Comparison of ENCODE assay signal across 11 cellular contexts in the genomic region with DNA sequence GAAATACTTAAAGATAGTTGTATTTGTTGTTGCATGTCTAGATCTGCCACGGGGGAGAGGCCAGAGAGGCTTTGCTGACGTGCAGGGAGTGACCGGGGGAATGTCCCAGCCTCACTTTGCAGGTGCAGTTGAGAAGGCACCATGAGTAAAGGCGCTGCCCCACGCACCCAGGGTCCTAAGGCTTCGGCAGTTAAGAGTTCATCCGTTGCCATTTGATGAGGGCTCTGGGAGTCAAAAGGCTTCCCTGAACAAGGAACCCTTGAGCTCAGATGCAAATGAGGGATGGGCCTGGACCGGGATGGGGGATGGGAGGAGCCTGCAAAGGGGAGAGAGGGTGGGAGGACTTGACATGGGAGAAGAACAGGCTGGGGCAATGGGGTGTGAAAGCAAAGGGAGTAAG. TPM values are rescaled to one million over a fixed set of nuclear protein-coding genes. Genes with fewer than 3 reads are reported as not detected.
A peak's percentile ranks its signal among the peaks of the same experiment; 100 is the strongest.
DNase-seq lines count a peak whose midpoint lies in the region; ATAC-seq and TF ChIP-seq lines count a peak whose summit lies in the region.
"Had no signal": no experiment of that assay in that cellular context is flagged by ENCODE, and none has a peak within 500 bp of the region (broad histone marks: within the 10 kb centered on the region; RNA-seq: fewer than 3 reads in every experiment).

No MANE protein-coding gene starts in this region.

- intact Hi-C loops in Panc1 (cut with micrococcal nuclease; ENCODE audit: unreplicated experiment) = no loop called here
- intact Hi-C loops in naive thymus-derived CD4-positive, alpha-beta T cell (cut with micrococcal nuclease) = no loop called here

- H3K4me1 Mint-ChIP-seq in naive thymus-derived CD4-positive, alpha-beta T cell = peaks cover 47 to 94% (median 79%) of the 10 kb centered on the region in 7 donors

- POLR2A ChIA-PET in Panc1 (lab: Charles Lee) = no interaction called here
- POLR2A ChIA-PET in naive thymus-derived CD4-positive, alpha-beta T cell (lab: Charles Lee) = no interaction called here

- H3K27me3 Mint-ChIP-seq in naive thymus-derived CD4-positive, alpha-beta T cell = no peaks in the 10 kb centered on the region

- ATAC-seq in GM21723 (IDR thresholded peaks at IDR 0.05; ENCODE audit: unreplicated experiment) = peak; percentile 93
- ATAC-seq in Panc1 = peak; percentile 72; the same call in 1 of the 2 replicates
- ATAC-seq in naive thymus-derived CD4-positive, alpha-beta T cell = no peak

- CTCF ChIA-PET in Panc1 (lab: Charles Lee) = no interaction called here
- CTCF ChIA-PET in naive thymus-derived CD4-positive, alpha-beta T cell (lab: Charles Lee) = no interaction called here

- peaks cover 0 to 53% (median 13%) of the 10 kb centered on the region in 5 donors for H3K36me3 Mint-ChIP-seq in naive thymus-derived CD4-positive, alpha-beta T cell

- H3K4me1 ChIP-seq in Panc1 (ENCODE audit: control insufficient read depth, insufficient read depth, low read length) = no peaks in the 10 kb centered on the region; the same call in 1 of the 2 replicates
- peaks cover 0 to 17% of the 10 kb centered on the region in 2 donors for H3K4me1 ChIP-seq in naive thymus-derived CD4-positive, alpha-beta T cell (ENCODE audit: control insufficient read depth in 2 of 2, insufficient read depth in 2 of 2, low read length in 2 of 2)
- H3K4me1 ChIP-seq: thyroid gland had no signal

- peaks cover 0 to 29% (median 6%) of the 10 kb centered on the region in 11 donors for H3K9me3 Mint-ChIP-seq in naive thymus-derived CD4-positive, alpha-beta T cell

- no TSS peak for BruUV-seq in Panc1 (replicated peaks; lab: Mats Ljungman, UMichigan)

- in situ Hi-C loops in GM13976 (cut with MboI; ENCODE audit: low sequenced_read_pairs, unreplicated experiment) = no loop called here
- in situ Hi-C loops in Panc1 (cut with HindIII; ENCODE audit: low pct_unique_long_range_greater_than_20kb, low sequenced_read_pairs) = no loop called here

- no peak overlapping the region for H3K4me3 ChIP-seq in Panc1 (ENCODE audit: low read depth in 2 of 2, low read length in 2 of 2)
- no peak overlapping the region for H3K4me3 ChIP-seq in naive thymus-derived CD4-positive, alpha-beta T cell (ENCODE audit: low read length)
- H3K4me3 ChIP-seq: thyroid gland had no signal

- TF ChIP-seq CTCF in GM13976 (IDR thresholded peaks at IDR 0.05; ENCODE audit: borderline replicate concordance, control extremely low read depth, extremely low read depth, insufficient read depth, missing control alignments) (no peak), Panc1 (IDR thresholded peaks at IDR 0.05) (no peak)

- peak overlapping the region in 6 of 9 donors; percentile 24 to 53 (median 38) for H3K27ac Mint-ChIP-seq in naive thymus-derived CD4-positive, alpha-beta T cell

- no peaks in the 10 kb centered on the region for H3K27me3 ChIP-seq in Panc1 (ENCODE audit: control insufficient read depth, insufficient read depth, low read length)
- H3K27me3 ChIP-seq in naive thymus-derived CD4-positive, alpha-beta T cell (ENCODE audit: control insufficient read depth in 2 of 2, insufficient read depth in 2 of 2, low read length in 2 of 2) = no peaks in the 10 kb centered on the region
- H3K27me3 ChIP-seq: thyroid gland had no signal

- H3K27ac ChIP-seq in Panc1 (ENCODE audit: low read length) = no peak overlapping the region
- H3K27ac ChIP-seq in naive thymus-derived CD4-positive, alpha-beta T cell (ENCODE audit: low read depth, low read length) = no peak overlapping the region
- H3K27ac ChIP-seq: thyroid gland had no signal

- H3K9me3 ChIP-seq in Panc1 (ENCODE audit: control insufficient read depth, insufficient read depth, low read depth, low read length) = peaks cover 3% of the 10 kb centered on the region; the same call in 1 of the 2 replicates
- H3K9me3 ChIP-seq in naive thymus-derived CD4-positive, alpha-beta T cell (ENCODE audit: control insufficient read depth in 2 of 3, low read length in 3 of 3) = peaks cover 0 to 11% (median 0%) of the 10 kb centered on the region in 3 experiments
- H3K9me3 ChIP-seq: thyroid gland had no signal

- H3K36me3 ChIP-seq in Panc1 (ENCODE audit: control insufficient read depth, insufficient read depth, low read length) = no peaks in the 10 kb centered on the region
- no peaks in the 10 kb centered on the region for H3K36me3 ChIP-seq in naive thymus-derived CD4-positive, alpha-beta T cell (ENCODE audit: control insufficient read depth in 2 of 3, insufficient read depth in 3 of 3, low read length in 3 of 3)
- H3K36me3 ChIP-seq: thyroid gland had no signal

- peak; percentile 73 for DNase-seq in GM13976 (ENCODE audit: low spot score)
- no peak for DNase-seq in Panc1 (ENCODE audit: low read depth, low spot score)
- no peak for DNase-seq in naive thymus-derived CD4-positive, alpha-beta T cell
- no peak for DNase-seq in D341Med (ENCODE audit: low spot score)
- no peak for DNase-seq in NCI-H2107 (lab: John Stamatoyannopoulos, UW)
- no peak for DNase-seq in NCI-H524 (lab: John Stamatoyannopoulos, UW)
- DNase-seq in NCI-H748 (lab: John Stamatoyannopoulos, UW; ENCODE audit: unreplicated experiment) = no peak
- DNase-seq: NCI-H524 treated with DMSO at 0.1 percent for 48 hours, T1000, thyroid gland had no signal

- peak overlapping the region in 4 of 10 donors; percentile 1 to 35 (median 11) for H3K4me3 Mint-ChIP-seq in naive thymus-derived CD4-positive, alpha-beta T cell

RNA-seq across cellular contexts. Expression of a gene that starts 20.4 kb away (rescaled TPM):
- total RNA-seq in Panc1 (2021; ENCODE audit: unreplicated experiment) = 41.0 TPM
- 37.4 TPM for polyA plus RNA-seq in Panc1 (2012; ENCODE audit: insufficient read length)
- 10 to 100 TPM; 37.1 to 61.3 (median 40.1) TPM for total RNA-seq in naive thymus-derived CD4-positive, alpha-beta T cell
- polyA plus RNA-seq in naive thymus-derived CD4-positive, alpha-beta T cell = 10 to 100 TPM; 35.0 to 47.4 TPM
